1 cellular context compared by ENCODE assay signal in the genomic region with DNA sequence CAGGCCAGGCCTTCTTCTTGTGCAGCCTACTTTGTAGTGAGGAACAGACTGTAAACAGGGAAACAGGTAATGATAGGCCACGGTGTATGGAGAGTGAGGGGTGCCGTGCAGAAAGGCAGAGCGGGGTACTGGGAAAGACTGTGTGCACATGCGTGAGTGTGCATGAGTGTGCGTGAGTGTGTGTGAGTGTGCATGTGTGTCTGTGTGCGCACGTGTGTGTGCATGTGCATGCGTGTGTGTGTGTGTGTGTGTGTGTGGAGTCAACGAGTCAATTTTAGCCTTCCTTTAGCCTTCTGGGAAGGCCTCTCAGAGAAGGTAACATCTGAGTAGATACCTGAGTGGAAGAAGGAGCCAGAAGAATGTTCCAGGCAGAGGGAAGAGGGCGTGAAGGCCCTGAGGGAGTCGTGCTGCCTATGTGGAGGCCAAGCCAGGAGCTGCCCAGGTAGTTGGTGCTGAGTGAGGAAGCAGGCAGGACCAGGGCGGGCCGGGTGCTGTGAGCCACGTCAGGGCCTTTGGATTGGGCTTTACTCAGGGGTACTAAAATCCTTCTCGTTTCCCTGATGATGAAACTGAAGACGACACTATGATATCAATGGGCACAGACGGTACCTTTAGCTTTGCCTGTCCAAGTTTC.
TF ChIP-seq lines count a peak whose summit lies in the region.

No MANE protein-coding gene starts in this region.

TF ChIP-seq in GM12878, 131 proteins besides CTCF, POLR2A, EP300 and RAD21:
- TF ChIP-seq TCF12 (IDR thresholded peaks at IDR 0.05; ENCODE audit: low read depth, low read length) (no peak), TCF3 (IDR thresholded peaks at IDR 0.05; ENCODE audit: borderline replicate concordance, insufficient read depth, low read depth, low read length) (0 out of 2 replicates have a peak, but pooled peaks have one; percentile 47)
- TF ChIP-seq, protein P1, sequence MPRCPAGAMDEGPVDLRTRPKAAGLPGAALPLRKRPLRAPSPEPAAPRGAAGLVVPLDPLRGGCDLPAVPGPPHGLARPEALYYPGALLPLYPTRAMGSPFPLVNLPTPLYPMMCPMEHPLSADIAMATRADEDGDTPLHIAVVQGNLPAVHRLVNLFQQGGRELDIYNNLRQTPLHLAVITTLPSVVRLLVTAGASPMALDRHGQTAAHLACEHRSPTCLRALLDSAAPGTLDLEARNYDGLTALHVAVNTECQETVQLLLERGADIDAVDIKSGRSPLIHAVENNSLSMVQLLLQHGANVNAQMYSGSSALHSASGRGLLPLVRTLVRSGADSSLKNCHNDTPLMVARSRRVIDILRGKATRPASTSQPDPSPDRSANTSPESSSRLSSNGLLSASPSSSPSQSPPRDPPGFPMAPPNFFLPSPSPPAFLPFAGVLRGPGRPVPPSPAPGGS (IDR thresholded peaks at IDR 0.05; ENCODE audit: borderline replicate concordance, insufficient read depth, low read depth, low read length, poor library complexity, severe bottlenecking): peak; percentile 93
- TF ChIP-seq, protein P2, sequence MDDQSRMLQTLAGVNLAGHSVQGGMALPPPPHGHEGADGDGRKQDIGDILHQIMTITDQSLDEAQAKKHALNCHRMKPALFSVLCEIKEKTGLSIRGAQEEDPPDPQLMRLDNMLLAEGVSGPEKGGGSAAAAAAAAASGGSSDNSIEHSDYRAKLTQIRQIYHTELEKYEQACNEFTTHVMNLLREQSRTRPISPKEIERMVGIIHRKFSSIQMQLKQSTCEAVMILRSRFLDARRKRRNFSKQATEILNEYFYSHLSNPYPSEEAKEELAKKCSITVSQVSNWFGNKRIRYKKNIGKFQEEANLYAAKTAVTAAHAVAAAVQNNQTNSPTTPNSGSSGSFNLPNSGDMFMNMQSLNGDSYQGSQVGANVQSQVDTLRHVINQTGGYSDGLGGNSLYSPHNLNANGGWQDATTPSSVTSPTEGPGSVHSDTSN (IDR thresholded peaks at IDR 0.05; ENCODE audit: insufficient replicate concordance, low read depth, low read length): peak; percentile 42
